ENCODE assay signal across 8 cellular contexts in the genomic region with DNA sequence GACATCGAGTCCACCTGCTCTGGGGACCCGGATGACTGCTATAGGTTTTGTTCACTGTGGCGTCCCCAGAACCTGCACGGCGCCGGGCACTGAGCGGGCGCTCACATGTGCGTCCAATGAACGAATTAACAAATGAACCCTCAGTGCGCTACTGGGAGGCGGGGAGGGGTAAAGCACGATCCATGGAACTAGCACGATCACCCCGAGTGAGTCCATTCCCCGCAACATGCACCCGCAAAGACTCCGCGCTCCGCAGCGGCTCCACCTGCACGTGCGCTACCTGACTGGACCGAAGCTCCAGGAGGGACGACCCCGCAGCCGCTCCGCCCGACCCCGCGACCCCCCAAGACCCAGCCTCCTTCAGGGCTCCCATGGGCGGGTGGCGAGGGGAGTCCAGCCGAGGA. TPM values are rescaled to one million over a fixed set of nuclear protein-coding genes. Genes with fewer than 3 reads are reported as not detected.
DNase-seq lines count a peak whose midpoint lies in the region; ATAC-seq, FAIRE-seq and TF ChIP-seq lines count a peak whose summit lies in the region.

No MANE protein-coding gene starts in this region.

- TF ChIP-seq POLR2A in K562 (conservative IDR thresholded peaks at IDR 0.05), result no peak

- CTCF ChIA-PET in K562 (lab: Yijun Ruan, JAX; ENCODE audit: low intra/inter-chr PET ratio), result no interaction called here

- H3K9me1 ChIP-seq in K562 (ENCODE audit: control insufficient read depth, insufficient read depth, low read length) (peaks cover 9% of the 10 kb centered on the region), keratinocyte (ENCODE audit: control insufficient read depth, extremely low read depth, insufficient read depth, low read length) (peaks cover 2% of the 10 kb centered on the region)

- H3K4me1 ChIP-seq in K562 (replicated peaks in 1 of 2; ENCODE audit: control insufficient read depth in 2 of 2, insufficient read depth in 2 of 2, low read length in 2 of 2) (peaks cover 22 to 47% of the 10 kb centered on the region in 2 experiments), keratinocyte (ENCODE audit: control insufficient read depth, extremely low read depth, insufficient read depth, low read length) (peaks cover 10% of the 10 kb centered on the region)

- H3K4me3 ChIP-seq in K562 (peak overlapping the region; percentile 97), keratinocyte (ENCODE audit: control insufficient read depth in 2 of 3, extremely low read depth in 1 of 3, insufficient read depth in 2 of 3, low read depth in 1 of 3, low read length in 3 of 3) (peak overlapping the region; percentile 86 to 93 (median 90))

- H3K27ac ChIP-seq in K562 (ENCODE audit: extremely low read depth, low read depth, low read length) (peak overlapping the region; percentile 95), keratinocyte (ENCODE audit: control insufficient read depth, insufficient read depth, low read length) (peak overlapping the region; percentile 89)

- peak overlapping the region; percentile 82 for H2AFZ ChIP-seq in K562 (ENCODE audit: low read depth, low read length)
- H2AFZ ChIP-seq in keratinocyte (ENCODE audit: control insufficient read depth, low read length), result peak overlapping the region; percentile 90

- H4K20me1 ChIP-seq in K562 (replicated peaks; ENCODE audit: control insufficient read depth, insufficient read depth, low read length) (no peaks in the 10 kb centered on the region; the same call in 1 of the 2 replicates), keratinocyte (ENCODE audit: control insufficient read depth, extremely low read depth, insufficient read depth, low read length) (no peaks in the 10 kb centered on the region)

- POLR2A ChIA-PET in K562 (lab: Yijun Ruan, JAX), result interaction anchor here (0.6 to 2.3 kb wide), 9 partner anchors 11 to 270 kb away, joined by 3 to 6 read pairs (median 3); partner anchors contain the start of gene CREBBP

- FAIRE-seq in K562 (lab: Jason Lieb, UNC) (no peak), keratinocyte (lab: Jason Lieb, UNC) (no peak)

- TF ChIP-seq RAD21 in K562 (CRISPR knock-in tag; conservative IDR thresholded peaks at IDR 0.05 in 1 of 2, IDR thresholded peaks at IDR 0.05 in 1 of 2), result no peak

- H3K79me2 ChIP-seq in K562 (ENCODE audit: control insufficient read depth, insufficient read depth, low read length), result peaks cover 64% of the 10 kb centered on the region
- H3K79me2 ChIP-seq in keratinocyte (ENCODE audit: control insufficient read depth, insufficient read depth, low read length), result peaks cover 47% of the 10 kb centered on the region

- in situ Hi-C loops in K562 (cut with MboI), result no loop called here

- TF ChIP-seq CTCF in K562 (IDR thresholded peaks at IDR 0.05 in 2 of 3, conservative IDR thresholded peaks at IDR 0.05 in 1 of 3; ENCODE audit: insufficient read depth in 2 of 3, low read depth in 1 of 3, low read length in 3 of 3) (no peak), keratinocyte (optimal IDR thresholded peaks at IDR 0.05 in 1 of 3, IDR thresholded peaks at IDR 0.05 in 1 of 3, conservative IDR thresholded peaks at IDR 0.05 in 1 of 3; ENCODE audit: extremely low read depth in 1 of 3, insufficient read depth in 2 of 3, low read length in 3 of 3) (no peak)

- dilution Hi-C loops in keratinocyte (cut with MboI; ENCODE audit: extremely low pct_ligation_motif_present, low sequenced_read_pairs), result no loop called here

- H3K9me3 ChIP-seq in K562 (replicated peaks; ENCODE audit: control insufficient read depth, insufficient read depth, low read depth, low read length) (0 out of 2 replicates have a peak, but pooled peaks cover 1% of the 10 kb centered on the region), keratinocyte (ENCODE audit: control insufficient read depth, low read depth, low read length) (no peaks in the 10 kb centered on the region)

- H3K36me3 ChIP-seq in K562 (ENCODE audit: control insufficient read depth, insufficient read depth, low read length), result peaks cover 42% of the 10 kb centered on the region
- H3K36me3 ChIP-seq in keratinocyte (ENCODE audit: control insufficient read depth in 2 of 2, extremely low read depth in 1 of 2, insufficient read depth in 2 of 2, low read length in 2 of 2), result peaks cover 0 to 3% of the 10 kb centered on the region in 2 experiments

- no TSS peak for BruUV-seq in K562 (replicated peaks; lab: Mats Ljungman, UMichigan)

- H3K27me3 ChIP-seq in K562 (ENCODE audit: control insufficient read depth in 2 of 2, insufficient read depth in 2 of 2, low read length in 2 of 2) (no peaks in the 10 kb centered on the region), keratinocyte (ENCODE audit: control insufficient read depth, extremely low read depth, insufficient read depth, low read length) (no peaks in the 10 kb centered on the region)

- peak; percentile 12 for ATAC-seq in Right ventricle myocardium inferior
- peak; percentile 27 for ATAC-seq in HG03025 (IDR thresholded peaks at IDR 0.05; ENCODE audit: low FRiP score, unreplicated experiment)
- peak; percentile 60 for ATAC-seq in K562

- peak overlapping the region; percentile 99 for H3K4me2 ChIP-seq in K562 (ENCODE audit: insufficient read depth, low read length)
- peak overlapping the region; percentile 98 for H3K4me2 ChIP-seq in keratinocyte (ENCODE audit: control insufficient read depth, extremely low read depth, insufficient read depth, low read depth, low read length)

- intact Hi-C loops in Right ventricle myocardium inferior (cut with DNase I) (loop anchor here (10.0 kb wide), 1 partner anchor 158 kb away; no protein-coding TSS in a partner anchor), cardiac septum (cut with DNase I) (loop anchor here (5.0 kb wide), 1 partner anchor 165 kb away; the partner anchor contains the start of gene CREBBP), K562 (cut with micrococcal nuclease) (no loop called here)

- TF ChIP-seq EP300 in K562 (IDR thresholded peaks at IDR 0.05; ENCODE audit: low read length), result no peak

- DNase-seq in Right ventricle myocardium inferior (ENCODE audit: missing footprints), result no peak
- no peak for DNase-seq in cardiac septum (ENCODE audit: low spot score)
- peak; percentile 48 for DNase-seq in OCI-M1 (lab: John Stamatoyannopoulos, UW)
- DNase-seq in K562 (ENCODE audit: extremely low read depth in 1 of 4, low spot score in 3 of 4), result peak in 2 of 4 experiments; percentile 36 to 58
- no peak for DNase-seq in keratinocyte (ENCODE audit: low read depth, low spot score)
- peak; percentile 47 for DNase-seq in stimulated activated CD4-positive, alpha-beta T cell treated with anti-CD3 and anti-CD28 coated beads, Interleukin-1b, Interleukin-23, amount 100 ng/mL, for 48 hours
- no peak for DNase-seq in NCI-H1694 (lab: John Stamatoyannopoulos, UW)

- H3K9ac ChIP-seq in K562 (ENCODE audit: insufficient read depth in 1 of 2, low read depth in 2 of 2, low read length in 2 of 2) (peak overlapping the region; percentile 95 to 98), keratinocyte (ENCODE audit: control insufficient read depth, extremely low read depth, insufficient read depth, low read length) (peak overlapping the region; percentile 95)

- under 1% methylated on average over 30 of the region's 34 CpGs for WGBS in K562 (ENCODE audit: insufficient coverage, low coverage, missing lambda C conversion rate)

TF ChIP-seq in K562, 482 proteins besides CTCF, POLR2A, EP300 and RAD21 (continues in another document):
- TF ChIP-seq, protein P1, sequence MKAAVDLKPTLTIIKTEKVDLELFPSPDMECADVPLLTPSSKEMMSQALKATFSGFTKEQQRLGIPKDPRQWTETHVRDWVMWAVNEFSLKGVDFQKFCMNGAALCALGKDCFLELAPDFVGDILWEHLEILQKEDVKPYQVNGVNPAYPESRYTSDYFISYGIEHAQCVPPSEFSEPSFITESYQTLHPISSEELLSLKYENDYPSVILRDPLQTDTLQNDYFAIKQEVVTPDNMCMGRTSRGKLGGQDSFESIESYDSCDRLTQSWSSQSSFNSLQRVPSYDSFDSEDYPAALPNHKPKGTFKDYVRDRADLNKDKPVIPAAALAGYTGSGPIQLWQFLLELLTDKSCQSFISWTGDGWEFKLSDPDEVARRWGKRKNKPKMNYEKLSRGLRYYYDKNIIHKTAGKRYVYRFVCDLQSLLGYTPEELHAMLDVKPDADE (conservative IDR thresholded peaks at IDR 0.05; ENCODE audit: control insufficient read depth, low read depth, low read length), result no peak
- TF ChIP-seq POLR2AphosphoS5 (IDR thresholded peaks at IDR 0.05; ENCODE audit: control insufficient read depth, insufficient read depth, low read depth, low read length), result peak; percentile 6; the same call in 1 of the 2 replicates

RNA-seq across cellular contexts. Expression of gene TRAP1, which starts 0.5 kb away (rescaled TPM):
- total RNA-seq in Right ventricle myocardium inferior (134 TPM), cardiac septum (78.6 TPM), K562 (2014; rRNA removed) (436 and 520 TPM in 2 replicates), K562 (2014; rRNA removed; fragmentation: Illumina TruSeq; extraction: Trizol) (124 and 126 TPM in 2 replicates), K562 (2015; rRNA removed; fragmentation: Illumina TruSeq; extraction: Trizol) (174 and 185 TPM in 2 replicates), K562 (2021) (405 and 408 TPM in 2 replicates)
- total RNA-seq in K562 (2011; cell fraction: chromatin; rRNA removed; ENCODE audit: low replicate concordance), result 286 and 689 TPM in 2 replicates
- total RNA-seq in K562 (2011; cell fraction: nucleolus; rRNA removed), result 343 and 356 TPM in 2 replicates
- total RNA-seq in K562 (2011; cell fraction: nucleoplasm; rRNA removed), result 330 and 334 TPM in 2 replicates
- polyA plus RNA-seq in K562 (2011; rRNA removed) (317 and 437 TPM in 2 replicates), K562 (2014; fragmentation: Illumina TruSeq; extraction: Trizol) (352 and 398 TPM in 2 replicates), K562 (2014; fragmentation: Nextera tagmentation; extraction: Ambion mirVana) (10 to 100 TPM; 19.1 to 50.8 TPM), K562 (2014; rRNA removed) (292 and 301 TPM in 2 replicates), keratinocyte (92.1 to 136 TPM (median 106 TPM) in 3 replicates)
- 306 and 538 TPM in 2 replicates for polyA plus RNA-seq in K562 (2011; cell fraction: cytosol; rRNA removed)
- polyA plus RNA-seq in K562 (2011; cell fraction: nucleus; rRNA removed), result 577 and 840 TPM in 2 replicates
- 242 and 372 TPM in 2 replicates for polyA plus RNA-seq in K562 (2012)
- polyA minus RNA-seq in K562 (2011; rRNA and poly(A)+ RNA removed), result 328 and 373 TPM in 2 replicates
- polyA minus RNA-seq in K562 (2011; cell fraction: cytosol; rRNA and poly(A)+ RNA removed), result 209 and 257 TPM in 2 replicates
- polyA minus RNA-seq in K562 (2011; cell fraction: nucleus; rRNA and poly(A)+ RNA removed), result 127 and 130 TPM in 2 replicates
- polyA plus RNA-seq in keratinocyte (2011; ENCODE audit: low read depth), result 69.2 TPM
- 70.2 and 76.7 TPM in 2 replicates for polyA plus RNA-seq in keratinocyte (2011; cell fraction: cytosol; rRNA removed)
- 139 and 181 TPM in 2 replicates for polyA plus RNA-seq in keratinocyte (2011; cell fraction: nucleus; rRNA removed)
- polyA plus RNA-seq in keratinocyte (2012; ENCODE audit: low replicate concordance), result 102 and 104 TPM in 2 replicates
- 150 to 340 TPM (median 154 TPM) in 3 replicates for polyA minus RNA-seq in keratinocyte
- polyA minus RNA-seq in keratinocyte (2011; cell fraction: cytosol; rRNA and poly(A)+ RNA removed), result 71.4 TPM
- 63.1 and 76.1 TPM in 2 replicates for polyA minus RNA-seq in keratinocyte (2011; cell fraction: nucleus; rRNA and poly(A)+ RNA removed)

Comparison
In these comparisons a context has a peak if more than half of its experiments do, and no peak if none do; other contexts are left out.
1. DNase-seq: peak in OCI-M1 (single experiment) and stimulated activated CD4-positive, alpha-beta T cell treated with anti-CD3 and anti-CD28 coated beads, Interleukin-1b, Interleukin-23, amount 100 ng/mL, for 48 hours (single experiment); none in Right ventricle myocardium inferior (single experiment), cardiac septum (single experiment), keratinocyte (single experiment) and NCI-H1694 (single experiment).
2. Peak in every context shown above with its lines, with median percentiles within 50 percentile points of each other: ATAC-seq.